Comparison of ENCODE assay signal across 21 cellular contexts in genomic region chr6:166726193-166726592, GRCh38.
"Had no signal": no experiment of that assay in that cellular context is flagged by ENCODE, and none has a peak within 500 bp of the region (broad histone marks: within the 10 kb centered on the region; RNA-seq: fewer than 3 reads in every experiment).

No MANE protein-coding gene starts in this region.

- H3K36me3 ChIP-seq: brain microvascular endothelial cell, cardiac muscle cell had no signal

- ATAC-seq: activated T-cell treated with anti-CD3 and anti-CD28 coated beads, Interleukin-2, amount 50 U/mL, for 72 hours; WTC11 had no signal

- H3K9ac ChIP-seq: KMS-11 had no signal

- DNase-seq: activated CD4-positive, alpha-beta T cell treated with anti-CD3 and anti-CD28 coated beads, Interleukin-2, amount 10 ng/mL, durations not matched to agents 24 days and 14 days; activated CD4-positive, alpha-beta T cell treated with anti-CD3 and anti-CD28 coated beads, Interleukin-2, amount 50 U/mL, for 48 hours; activated CD4-positive, CD25-positive, alpha-beta regulatory T cell treated with anti-CD3 and anti-CD28 coated beads, Interleukin-2, amount 50 U/mL, for 72 hours; activated gamma-delta T cell treated with Interleukin-2 at 50 U/mL for 16 hours; activated naive CD4-positive, alpha-beta T cell treated with anti-CD3 and anti-CD28 coated beads, Interleukin-2, amount 10 ng/mL, durations not matched to agents 7 days and 5 days; activated naive CD8-positive, alpha-beta T cell treated with anti-CD3 and anti-CD28 coated beads for 36 hours; activated T-cell treated with anti-CD3 and anti-CD28 coated beads for 4 hours; activated T-cell treated with anti-CD3 and anti-CD28 coated beads, Interleukin-2, amount 50 U/mL, for 72 hours; brain microvascular endothelial cell; NCI-H1048; NCI-H146; NCI-H1930; NCI-H2171; NCI-H2227 treated with DMSO at 0.1 percent for 48 hours; NCI-H446 treated with DMSO at 0.1 percent for 48 hours; NCI-H524 treated with DMSO at 0.1 percent for 48 hours; NCI-H748 treated with DMSO at 0.1 percent for 48 hours; SHP77 treated with DMSO at 0.1 percent for 48 hours had no signal

- H3K4me2 ChIP-seq: KMS-11 had no signal

- H3K27me3 ChIP-seq: brain microvascular endothelial cell, cardiac muscle cell had no signal

- H3K27ac ChIP-seq: brain microvascular endothelial cell, cardiac muscle cell, KMS-11 had no signal

- H3K4me3 ChIP-seq: cardiac muscle cell had no signal
